In genomic region chr21:33028759-33029511, GRCh38 we compare ENCODE assay signal across 1 cellular context.
TF ChIP-seq lines count a peak whose summit lies in the region.

No MANE protein-coding gene starts in this region.

TF ChIP-seq in IMR-90, 13 proteins besides CTCF, POLR2A, EP300 and RAD21:
- no peak for TF ChIP-seq MAZ (IDR thresholded peaks at IDR 0.05; ENCODE audit: borderline replicate concordance, low read depth, low read length)
- TF ChIP-seq RFX5 (IDR thresholded peaks at IDR 0.05; ENCODE audit: low read depth, low read length) = no peak
- no peak for TF ChIP-seq RCOR1 (IDR thresholded peaks at IDR 0.05; ENCODE audit: insufficient replicate concordance, low read length)
- TF ChIP-seq SMC3 (IDR thresholded peaks at IDR 0.05; ENCODE audit: low read depth, low read length) = no peak
- no peak for TF ChIP-seq ELK1 (IDR thresholded peaks at IDR 0.05; ENCODE audit: borderline replicate concordance, low read depth, low read length)
- no peak for TF ChIP-seq FOS (IDR thresholded peaks at IDR 0.05; ENCODE audit: low read depth, low read length)
- no peak for TF ChIP-seq BHLHE40 (IDR thresholded peaks at IDR 0.05; ENCODE audit: low read depth, low read length)
